24 cellular contexts compared by ENCODE assay signal in the genomic region with DNA sequence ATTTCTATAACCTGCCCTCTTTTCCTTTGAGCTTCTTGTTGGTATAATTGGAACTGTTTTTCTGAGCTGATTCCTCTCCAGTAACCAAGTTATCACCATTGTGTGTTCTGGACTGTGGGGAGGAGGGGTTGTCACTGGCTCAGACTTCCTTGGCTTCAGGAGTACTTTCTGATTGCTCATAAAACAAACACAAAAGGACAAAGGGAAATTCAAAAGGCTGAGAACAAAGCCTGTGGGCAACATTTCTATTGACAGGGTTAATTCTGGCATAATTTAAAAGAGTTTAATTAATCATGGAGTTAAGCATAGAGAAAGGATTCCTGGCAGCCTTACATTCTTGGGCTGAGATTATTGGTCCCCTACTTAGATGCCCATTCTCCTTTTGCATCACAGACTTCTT.
DNase-seq lines count a peak whose midpoint lies in the region; FAIRE-seq and TF ChIP-seq lines count a peak whose summit lies in the region.
"Had no signal": no experiment of that assay in that cellular context is flagged by ENCODE, and none has a peak within 500 bp of the region (broad histone marks: within the 10 kb centered on the region; RNA-seq: fewer than 3 reads in every experiment).

No MANE protein-coding gene starts in this region.

- no peaks in the 10 kb centered on the region for H3K36me3 Mint-ChIP-seq in MCF 10A (ENCODE audit: insufficient read depth, unreplicated experiment)
- H3K36me3 Mint-ChIP-seq: IgD-negative memory B cell; stimulated activated naive B cell treated with anti-CD40 and anti-IgM and Interleukin-4, amounts not matched to agents 10 μg/mL and 1 μg/mL and 100 μg/mL, for 72 hours; WTC11 had no signal

- no peak overlapping the region for H2AFZ ChIP-seq in mammary epithelial cell (ENCODE audit: low read depth, low read length)
- H2AFZ ChIP-seq in PC-9, result no peak overlapping the region
- H2AFZ ChIP-seq: hepatocyte had no signal

- no peaks in the 10 kb centered on the region for H3K9me2 ChIP-seq in PC-9 (ENCODE audit: insufficient read depth)

- intact Hi-C loops in MCF 10A (cut with micrococcal nuclease), result no loop called here
- intact Hi-C loops in breast epithelium (cut with DNase I; ENCODE audit: low total_unique reads), result no loop called here
- intact Hi-C loops in mammary epithelial cell (cut with micrococcal nuclease), result no loop called here
- intact Hi-C loops in PC-9 (cut with micrococcal nuclease; ENCODE audit: unreplicated experiment), result no loop called here

- dilution Hi-C loops in mammary epithelial cell (cut with HindIII; ENCODE audit: low sequenced_read_pairs), result no loop called here

- no peak for TF ChIP-seq CTCF in MCF 10A (IDR thresholded peaks at IDR 0.05; ENCODE audit: unreplicated experiment)
- TF ChIP-seq CTCF in breast epithelium (IDR thresholded peaks at IDR 0.05), result no peak
- no peak for TF ChIP-seq CTCF in mammary epithelial cell (conservative IDR thresholded peaks at IDR 0.05 in 1 of 2, IDR thresholded peaks at IDR 0.05 in 1 of 2; ENCODE audit: extremely low read depth in 1 of 2, insufficient read depth in 1 of 2, low read depth in 1 of 2, low read length in 2 of 2)
- TF ChIP-seq CTCF in PC-9 (conservative IDR thresholded peaks at IDR 0.05), result no peak

- no peak overlapping the region for H3K27ac ChIP-seq in breast epithelium
- no peak overlapping the region for H3K27ac ChIP-seq in mammary epithelial cell (ENCODE audit: insufficient read depth, low read depth, low read length)
- no peak overlapping the region for H3K27ac ChIP-seq in PC-9
- H3K27ac ChIP-seq: BLaER1, hepatocyte, sigmoid colon, testis had no signal

- no TSS peak for BruUV-seq in MCF 10A (replicated peaks; lab: Mats Ljungman, UMichigan)
- BruUV-seq in mammary epithelial cell (replicated peaks; lab: Mats Ljungman, UMichigan), result no TSS peak
- no TSS peak for BruUV-seq in PC-9 (replicated peaks; lab: Mats Ljungman, UMichigan)

- in situ Hi-C loops in mammary epithelial cell (cut with MboI; ENCODE audit: low sequenced_read_pairs in 2 of 2), result no loop called here

- CTCF ChIA-PET in MCF 10A (lab: Yijun Ruan, JAX), result interaction anchor here (0.6 kb wide), 1 partner anchor 11 kb away, joined by 4 read pairs; no protein-coding TSS in a partner anchor
- CTCF ChIA-PET in mammary epithelial cell (lab: Charles Lee; ENCODE audit: low non-redundant PET), result no interaction called here
- CTCF ChIA-PET in PC-9 (lab: Charles Lee), result no interaction called here
- CTCF ChIA-PET in HEK293T (lab: Yijun Ruan, JAX), result no interaction called here

- no peaks in the 10 kb centered on the region for H3F3A ChIP-seq in PC-9 (ENCODE audit: insufficient read depth, low read depth)

- H3K4me2 ChIP-seq in mammary epithelial cell (ENCODE audit: insufficient read depth, low read depth, low read length) (peak overlapping the region; percentile 36), PC-9 (no peak overlapping the region)
- H3K4me2 ChIP-seq: BLaER1, hepatocyte had no signal

- peaks cover 3% of the 10 kb centered on the region for H3K27me3 Mint-ChIP-seq in MCF 10A (ENCODE audit: insufficient read depth, unreplicated experiment)

- H3K9me3 Mint-ChIP-seq in MCF 10A (ENCODE audit: unreplicated experiment), result no peaks in the 10 kb centered on the region
- H3K9me3 Mint-ChIP-seq: activated CD8-positive, alpha-beta T cell treated with anti-CD3 and anti-CD28 coated beads for 36 hours; stimulated activated naive B cell treated with anti-CD40 and anti-IgM and Interleukin-4, amounts not matched to agents 10 μg/mL and 1 μg/mL and 100 μg/mL, for 72 hours; T-helper 2 cell treated with Interferon-gamma antibody and Interleukin-4, amounts not matched to agents 5 μg/mL and 100 μg/mL, for 36 hours; WTC11 had no signal

- DNase-seq in MCF 10A (ENCODE audit: unreplicated experiment), result peak; percentile 55
- DNase-seq in breast epithelium (ENCODE audit: low spot score in 2 of 2), result no peak
- DNase-seq in mammary epithelial cell, result peak; percentile 48
- DNase-seq in kidney tubule cell (ENCODE audit: low spot score), result peak; percentile 74
- DNase-seq in urothelium cell line (ENCODE audit: low spot score), result peak; percentile 46
- DNase-seq in DMS 273 (lab: John Stamatoyannopoulos, UW; ENCODE audit: unreplicated experiment), result no peak
- DNase-seq in PC-9, result no peak
- no peak for DNase-seq in HEK293T (ENCODE audit: extremely low spot score)
- DNase-seq: activated CD8-positive, alpha-beta T cell treated with anti-CD3 and anti-CD28 coated beads for 36 hours; activated naive CD4-positive, alpha-beta T cell; effector memory CD4-positive, alpha-beta T cell; NCI-H1694; sigmoid colon; stimulated activated CD4-positive, alpha-beta T cell treated with anti-CD3 and anti-CD28 coated beads, Interleukin-2, amount 100 ng/mL, for 24 hours; stimulated activated naive B cell treated with anti-CD40 and anti-IgM and Interleukin-4, amounts not matched to agents 10 μg/mL and 1 μg/mL and 100 μg/mL, for 72 hours; testis had no signal

- no peak overlapping the region for H3K27ac Mint-ChIP-seq in MCF 10A (ENCODE audit: low read depth, unreplicated experiment)
- H3K27ac Mint-ChIP-seq: activated CD8-positive, alpha-beta T cell treated with anti-CD3 and anti-CD28 coated beads for 36 hours; IgD-negative memory B cell; stimulated activated naive B cell treated with anti-CD40 and anti-IgM and Interleukin-4, amounts not matched to agents 10 μg/mL and 1 μg/mL and 100 μg/mL, for 72 hours; T-helper 2 cell treated with Interferon-gamma antibody and Interleukin-4, amounts not matched to agents 5 μg/mL and 100 μg/mL, for 36 hours; WTC11 had no signal

- H3K4me1 Mint-ChIP-seq in MCF 10A (ENCODE audit: insufficient read depth, unreplicated experiment), result peaks cover 12% of the 10 kb centered on the region
- H3K4me1 Mint-ChIP-seq: IgD-negative memory B cell; stimulated activated naive B cell treated with anti-CD40 and anti-IgM and Interleukin-4, amounts not matched to agents 10 μg/mL and 1 μg/mL and 100 μg/mL, for 72 hours had no signal

- H3K79me2 ChIP-seq in mammary epithelial cell (ENCODE audit: insufficient read depth, low read length), result no peaks in the 10 kb centered on the region
- no peaks in the 10 kb centered on the region for H3K79me2 ChIP-seq in PC-9 (ENCODE audit: low read depth)
- H3K79me2 ChIP-seq: hepatocyte had no signal

- H4K20me1 ChIP-seq in mammary epithelial cell (ENCODE audit: insufficient read depth, low read length) (no peaks in the 10 kb centered on the region), PC-9 (ENCODE audit: insufficient read depth) (no peaks in the 10 kb centered on the region)
- H4K20me1 ChIP-seq: BLaER1 had no signal

- no peak overlapping the region for H3K4me3 ChIP-seq in breast epithelium
- H3K4me3 ChIP-seq in mammary epithelial cell (replicated peaks in 1 of 3; ENCODE audit: insufficient read depth in 1 of 3, low read depth in 2 of 3, low read length in 3 of 3), result no peak overlapping the region
- no peak overlapping the region for H3K4me3 ChIP-seq in PC-9
- H3K4me3 ChIP-seq: BLaER1, hepatocyte, lung, sigmoid colon, testis had no signal

- H3K27me3 ChIP-seq in breast epithelium (no peaks in the 10 kb centered on the region), mammary epithelial cell (ENCODE audit: insufficient read depth, low read length) (no peaks in the 10 kb centered on the region), PC-9 (ENCODE audit: insufficient read depth, low read depth) (peaks cover 18% of the 10 kb centered on the region; the same call in 1 of the 2 replicates)
- H3K27me3 ChIP-seq: BLaER1, hepatocyte, sigmoid colon, testis had no signal

- H3K4me3 Mint-ChIP-seq in MCF 10A (ENCODE audit: unreplicated experiment), result no peak overlapping the region
- H3K4me3 Mint-ChIP-seq: activated CD8-positive, alpha-beta T cell treated with anti-CD3 and anti-CD28 coated beads for 36 hours; stimulated activated naive B cell treated with anti-CD40 and anti-IgM and Interleukin-4, amounts not matched to agents 10 μg/mL and 1 μg/mL and 100 μg/mL, for 72 hours; T-helper 2 cell treated with Interferon-gamma antibody and Interleukin-4, amounts not matched to agents 5 μg/mL and 100 μg/mL, for 36 hours; WTC11 had no signal

- POLR2A ChIA-PET in MCF 10A (lab: Yijun Ruan, JAX), result no interaction called here
- POLR2A ChIA-PET in PC-9 (lab: Charles Lee; ENCODE audit: unreplicated experiment), result no interaction called here
- POLR2A ChIA-PET in HEK293T (lab: Yijun Ruan, JAX), result no interaction called here

- H3K4me1 ChIP-seq in breast epithelium, result no peaks in the 10 kb centered on the region
- peaks cover 24% of the 10 kb centered on the region for H3K4me1 ChIP-seq in mammary epithelial cell (ENCODE audit: insufficient read depth, low read length)
- no peaks in the 10 kb centered on the region for H3K4me1 ChIP-seq in PC-9 (replicated peaks; ENCODE audit: insufficient read depth)
- H3K4me1 ChIP-seq: BLaER1, sigmoid colon, testis had no signal

- TF ChIP-seq POLR2A in breast epithelium (IDR thresholded peaks at IDR 0.05), result no peak

- FAIRE-seq in urothelium cell line (lab: Jason Lieb, UNC), result no peak
- FAIRE-seq: D721Med, G401.6 had no signal

- H3K9me3 ChIP-seq in breast epithelium, result no peaks in the 10 kb centered on the region
- H3K9me3 ChIP-seq in mammary epithelial cell (replicated peaks; ENCODE audit: insufficient read depth, low read length), result no peaks in the 10 kb centered on the region
- H3K9me3 ChIP-seq in PC-9 (ENCODE audit: insufficient read depth, low read depth), result no peaks in the 10 kb centered on the region
- H3K9me3 ChIP-seq: BLaER1, sigmoid colon, testis had no signal

- H3K36me3 ChIP-seq in breast epithelium, result no peaks in the 10 kb centered on the region
- no peaks in the 10 kb centered on the region for H3K36me3 ChIP-seq in mammary epithelial cell (ENCODE audit: insufficient read depth, low read length)
- H3K36me3 ChIP-seq in PC-9 (ENCODE audit: low read depth), result no peaks in the 10 kb centered on the region
- H3K36me3 ChIP-seq: BLaER1, sigmoid colon had no signal

- no peak overlapping the region for H3K9ac ChIP-seq in mammary epithelial cell (ENCODE audit: insufficient read depth, low read length)
- H3K9ac ChIP-seq: BLaER1 had no signal

TF ChIP-seq in HEK293T, 16 proteins besides CTCF, POLR2A, EP300 and RAD21 (continues in another document):
- TF ChIP-seq BHLHE40 (IDR thresholded peaks at IDR 0.05; ENCODE audit: borderline replicate concordance) (no peak), TARDBP (IDR thresholded peaks at IDR 0.05) (no peak), SP1 (IDR thresholded peaks at IDR 0.05) (no peak), FOXM1 (IDR thresholded peaks at IDR 0.05; ENCODE audit: borderline replicate concordance) (no peak), ZNF384 (IDR thresholded peaks at IDR 0.05) (no peak), ELF4 (IDR thresholded peaks at IDR 0.05) (no peak), CTBP1 (IDR thresholded peaks at IDR 0.05; ENCODE audit: borderline replicate concordance) (no peak), FOXK2 (IDR thresholded peaks at IDR 0.05) (no peak), SUZ12 (IDR thresholded peaks at IDR 0.05) (no peak), FOXA1 (IDR thresholded peaks at IDR 0.05) (no peak), HDGF (IDR thresholded peaks at IDR 0.05; ENCODE audit: borderline replicate concordance) (no peak), L3MBTL2 (conservative IDR thresholded peaks at IDR 0.05) (no peak), ARNT (IDR thresholded peaks at IDR 0.05) (no peak)

Comparison
In these comparisons a context has a peak if more than half of its experiments do, and no peak if none do; other contexts are left out.
1. DNase-seq: peak in MCF 10A (single experiment), mammary epithelial cell (single experiment), kidney tubule cell (single experiment) and urothelium cell line (single experiment); none in breast epithelium (0 of 2), DMS 273 (single experiment), PC-9 (0 of 2) and HEK293T (single experiment).